Comparison of ENCODE assay signal across 1 cellular context in genomic region chr13:51286135-51287002, GRCh38.
TF ChIP-seq lines count a peak whose summit lies in the region.

No MANE protein-coding gene starts in this region.

TF ChIP-seq in SK-N-SH treated with all-trans-retinoic acid at 6 μM for 48 hours, 23 proteins besides CTCF, POLR2A, EP300 and RAD21 (continued from another document):
- TF ChIP-seq ZNF8 (CRISPR knock-in tag; IDR thresholded peaks at IDR 0.05): no peak
